ENCODE assay signal across 20 cellular contexts in genomic region chr6:16270178-16270794, GRCh38.
"Had no signal": no experiment of that assay in that cellular context is flagged by ENCODE, and none has a peak within 500 bp of the region (broad histone marks: within the 10 kb centered on the region; RNA-seq: fewer than 3 reads in every experiment).

No MANE protein-coding gene starts in this region.

- H3K9me3 ChIP-seq: ovary, suprapubic skin, transverse colon, uterus had no signal

- FAIRE-seq: endometrium, frontal cortex, TTC549 had no signal

- H3K27me3 ChIP-seq: ovary, suprapubic skin, transverse colon, uterus had no signal

- ATAC-seq: activated CD8-positive, alpha-beta T cell treated with anti-CD3 and anti-CD28 coated beads for 36 hours; naive thymus-derived CD8-positive, alpha-beta T cell; stimulated activated naive CD8-positive, alpha-beta T cell treated with anti-CD3 and anti-CD28 coated beads, Interleukin-15, Interleukin-2, amounts not matched to agents 100 U/mL and 50 U/mL, for 24 hours had no signal

- H3K27ac ChIP-seq: ovary, suprapubic skin, transverse colon, uterus had no signal

- H3K4me1 ChIP-seq: suprapubic skin, uterus had no signal

- H3K4me3 ChIP-seq: ovary, suprapubic skin, transverse colon, uterus had no signal

- DNase-seq: activated CD4-positive, alpha-beta T cell treated with anti-CD3 and anti-CD28 coated beads, Interleukin-2, amount 10 ng/mL, durations not matched to agents 24 days and 14 days; activated CD8-positive, alpha-beta T cell treated with anti-CD3 and anti-CD28 coated beads for 36 hours; activated naive CD4-positive, alpha-beta T cell treated with anti-CD3 and anti-CD28 coated beads, Interleukin-2, amount 50 U/mL, for 16 hours; activated T-cell treated with anti-CD3 and anti-CD28 coated beads, Interleukin-2, amount 50 U/mL, for 1 hour; aorta; cerebellar nuclear complex; cortex of kidney; head of caudate nucleus; kidney glomerular epithelial cell; naive thymus-derived CD8-positive, alpha-beta T cell; ovary; stimulated activated naive CD8-positive, alpha-beta T cell treated with anti-CD3 and anti-CD28 coated beads, Interleukin-15, Interleukin-2, amounts not matched to agents 100 U/mL and 50 U/mL, for 24 hours; SW 1271; T-helper 2 cell; transverse colon; uterus had no signal

- H3K36me3 ChIP-seq: ovary, suprapubic skin, transverse colon, uterus had no signal
